Comparison of ENCODE assay signal across 1 cellular context in the genomic region with DNA sequence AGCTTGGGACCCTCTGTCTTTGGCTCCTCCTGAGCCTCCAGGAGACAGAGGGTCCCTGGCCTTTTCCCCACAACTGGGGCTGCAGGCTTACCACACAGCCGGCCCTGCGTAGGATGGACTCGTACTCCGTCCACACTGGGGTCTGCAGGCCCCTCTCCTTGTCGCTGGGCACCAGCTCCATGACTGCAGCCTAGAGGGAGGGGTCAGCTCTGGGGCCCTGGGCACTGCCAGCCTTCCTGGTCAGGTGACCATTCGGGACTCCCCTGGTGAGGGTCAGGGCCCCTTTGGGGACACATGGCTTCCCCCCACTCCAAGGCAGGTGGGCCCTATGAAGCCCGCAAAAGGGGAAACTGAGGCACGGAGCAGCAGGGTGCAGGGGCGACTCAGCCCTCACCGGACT.
TF ChIP-seq lines count a peak whose summit lies in the region.

No MANE protein-coding gene starts in this region.

TF ChIP-seq in H1, 55 proteins besides CTCF, POLR2A, EP300 and RAD21:
- no peak for TF ChIP-seq TBP (IDR thresholded peaks at IDR 0.05; ENCODE audit: low read depth, low read length)
- TF ChIP-seq POU5F1 (IDR thresholded peaks at IDR 0.05; ENCODE audit: low read depth, low read length), result no peak
- no peak for TF ChIP-seq EGR1 (IDR thresholded peaks at IDR 0.05; ENCODE audit: borderline replicate concordance, low read depth, low read length)
- TF ChIP-seq HDAC6 (IDR thresholded peaks at IDR 0.05; ENCODE audit: low read depth, low read length), result no peak
- no peak for TF ChIP-seq NRF1 (IDR thresholded peaks at IDR 0.05; ENCODE audit: low read depth, low read length)
- TF ChIP-seq BACH1 (IDR thresholded peaks at IDR 0.05; ENCODE audit: low read length), result no peak
- no peak for TF ChIP-seq EZH2 (IDR thresholded peaks at IDR 0.05; ENCODE audit: low read depth, low read length, severe bottlenecking)
- TF ChIP-seq, protein P1, sequence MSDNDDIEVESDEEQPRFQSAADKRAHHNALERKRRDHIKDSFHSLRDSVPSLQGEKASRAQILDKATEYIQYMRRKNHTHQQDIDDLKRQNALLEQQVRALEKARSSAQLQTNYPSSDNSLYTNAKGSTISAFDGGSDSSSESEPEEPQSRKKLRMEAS (IDR thresholded peaks at IDR 0.05), result no peak
- TF ChIP-seq HDAC2 (IDR thresholded peaks at IDR 0.05; ENCODE audit: borderline replicate concordance in 1 of 2, low read depth in 2 of 2, low read length in 2 of 2), result no peak
- TF ChIP-seq SRF (IDR thresholded peaks at IDR 0.05; ENCODE audit: low read depth, low read length), result no peak
